ENCODE assay signal across 8 cellular contexts in the genomic region with DNA sequence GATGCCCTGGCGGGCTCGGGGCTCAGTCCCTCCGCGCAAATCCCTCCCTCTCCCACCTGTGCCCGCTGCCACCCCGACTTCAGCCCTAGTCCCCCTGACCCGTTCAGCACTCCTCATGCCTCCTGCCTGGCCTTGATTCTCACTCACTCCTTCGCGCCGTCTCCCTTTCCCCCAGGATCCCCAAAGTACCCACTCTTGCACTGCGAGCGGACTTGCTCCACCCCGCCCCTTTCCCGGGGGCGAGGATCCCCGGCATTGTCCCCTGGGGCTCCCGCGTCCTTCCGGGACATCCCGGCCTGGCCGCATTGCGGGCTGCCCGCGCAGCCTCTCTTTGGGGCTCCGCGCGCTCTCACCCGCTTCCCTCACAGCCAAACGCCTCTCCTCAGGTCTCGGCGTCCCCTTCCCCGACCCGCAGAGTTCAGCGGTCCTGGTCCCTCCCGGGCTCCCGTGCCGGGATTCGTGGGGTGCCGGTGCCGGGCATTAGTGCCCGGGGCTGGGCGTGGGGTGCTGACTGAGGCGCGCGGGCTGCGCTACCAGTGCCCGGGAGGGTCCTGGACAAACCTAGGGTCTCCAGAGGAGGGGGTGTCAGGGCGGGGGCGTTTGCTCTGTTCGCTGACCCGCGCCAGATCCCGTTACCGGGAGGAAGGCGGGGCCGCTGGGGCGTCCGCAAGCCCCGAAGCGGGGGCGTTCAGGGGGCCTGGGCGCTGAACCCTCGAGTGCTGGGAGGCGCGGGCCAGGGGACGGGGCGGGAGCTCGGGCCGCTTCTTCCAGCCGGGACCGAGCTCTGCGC. TPM values are rescaled to one million over a fixed set of nuclear protein-coding genes. Genes with fewer than 3 reads are reported as not detected.
DNase-seq lines count a peak whose midpoint lies in the region; ATAC-seq and TF ChIP-seq lines count a peak whose summit lies in the region.

No MANE protein-coding gene starts in this region.

- TF ChIP-seq POLR2A in breast epithelium (IDR thresholded peaks at IDR 0.05), result no peak

- H3K9ac ChIP-seq in OCI-LY3 (ENCODE audit: low read length), result no peak overlapping the region

- TF ChIP-seq CTCF in Calu3 (IDR thresholded peaks at IDR 0.05; ENCODE audit: unreplicated experiment) (no peak), OCI-LY3 (IDR thresholded peaks at IDR 0.05; ENCODE audit: low read depth, low read length) (no peak), breast epithelium (IDR thresholded peaks at IDR 0.05) (no peak), kidney epithelial cell (IDR thresholded peaks at IDR 0.05; ENCODE audit: insufficient read depth, low read length, poor library complexity, severe bottlenecking) (no peak)

- H4K20me1 ChIP-seq in OCI-LY3 (ENCODE audit: insufficient read depth, low read length), result no peaks in the 10 kb centered on the region; the same call in 1 of the 2 replicates

- H3K27ac ChIP-seq in OCI-LY3 (ENCODE audit: low read length), result no peak overlapping the region
- peak overlapping the region; percentile 84 to 96 for H3K27ac ChIP-seq in breast epithelium

- no peak for DNase-seq in Calu3
- DNase-seq in breast epithelium (ENCODE audit: low spot score in 2 of 2), result no peak
- DNase-seq in kidney epithelial cell (ENCODE audit: low read depth), result no peak
- peak; percentile 38 to 42 for DNase-seq in stimulated activated CD4-positive, alpha-beta T cell treated with anti-CD3 and anti-CD28 coated beads, Interleukin-2, amount 100 ng/mL, for 48 hours
- no peak for DNase-seq in GM19238 (ENCODE audit: insufficient read length, low spot score)

- no peak for ATAC-seq in GM21528 (IDR thresholded peaks at IDR 0.05; ENCODE audit: low FRiP score, unreplicated experiment)
- ATAC-seq in HG03460 (IDR thresholded peaks at IDR 0.05; ENCODE audit: unreplicated experiment), result no peak

- no peaks in the 10 kb centered on the region for H3K9me3 Mint-ChIP-seq in Calu3 (ENCODE audit: low read depth, unreplicated experiment)

- H3K36me3 ChIP-seq in OCI-LY3 (replicated peaks; ENCODE audit: low read depth, low read length) (no peaks in the 10 kb centered on the region), breast epithelium (no peaks in the 10 kb centered on the region), kidney epithelial cell (ENCODE audit: control insufficient read depth, insufficient read depth, low read length) (no peaks in the 10 kb centered on the region)

- H3K27me3 ChIP-seq in OCI-LY3 (ENCODE audit: low read depth, low read length) (peaks cover 81% of the 10 kb centered on the region), breast epithelium (peaks cover 0 to 22% of the 10 kb centered on the region in 2 donors), kidney epithelial cell (ENCODE audit: control insufficient read depth, insufficient read depth, low read length) (no peaks in the 10 kb centered on the region)

- no peaks in the 10 kb centered on the region for H3K4me1 Mint-ChIP-seq in Calu3 (ENCODE audit: low read depth, unreplicated experiment)

- no peaks in the 10 kb centered on the region for H3K79me2 ChIP-seq in OCI-LY3 (ENCODE audit: low read length)

- peak overlapping the region; percentile 78 for H3K4me3 ChIP-seq in OCI-LY3 (ENCODE audit: low read length)
- peak overlapping the region; percentile 53 to 93 (median 76) for H3K4me3 ChIP-seq in breast epithelium
- peak overlapping the region; percentile 100 for H3K4me3 ChIP-seq in kidney epithelial cell (ENCODE audit: low read depth, low read length)

- intact Hi-C loops in Calu3 (cut with micrococcal nuclease; ENCODE audit: unreplicated experiment) (loop anchor here (5.0 kb wide), 1 partner anchor 99 kb away; no protein-coding TSS in a partner anchor), breast epithelium (cut with DNase I; ENCODE audit: low total_unique reads) (loop anchor here (10.0 kb wide), 1 partner anchor 421 kb away; no protein-coding TSS in a partner anchor)

- no peak overlapping the region for H2AFZ ChIP-seq in OCI-LY3 (ENCODE audit: low read depth, low read length)

- no peaks in the 10 kb centered on the region for H3K9me3 ChIP-seq in OCI-LY3 (ENCODE audit: insufficient read depth, low read length)
- H3K9me3 ChIP-seq in breast epithelium, result no peaks in the 10 kb centered on the region

- CTCF ChIA-PET in Calu3 (lab: Charles Lee), result no interaction called here

- H3K4me2 ChIP-seq in OCI-LY3 (ENCODE audit: low read length), result peak overlapping the region; percentile 97

- peaks cover 50% of the 10 kb centered on the region for H3K27me3 Mint-ChIP-seq in Calu3 (ENCODE audit: unreplicated experiment)

- peaks cover 22% of the 10 kb centered on the region for H3K36me3 Mint-ChIP-seq in Calu3 (ENCODE audit: insufficient read depth, unreplicated experiment)

- H3K27ac Mint-ChIP-seq in Calu3 (ENCODE audit: unreplicated experiment), result peak overlapping the region; percentile 13

- peaks cover 19% of the 10 kb centered on the region for H3K4me1 ChIP-seq in OCI-LY3 (ENCODE audit: low read length)
- peaks cover 0 to 13% of the 10 kb centered on the region in 2 donors for H3K4me1 ChIP-seq in breast epithelium

- peak overlapping the region; percentile 82 for H3K4me3 Mint-ChIP-seq in Calu3 (ENCODE audit: low read depth, unreplicated experiment)

- BruUV-seq in Calu3 (replicated peaks; lab: Mats Ljungman, UMichigan), result no TSS peak

RNA-seq across cellular contexts. Expression of a gene that starts 45.6 kb away (rescaled TPM):
- 7.0 and 10.3 TPM in 2 replicates for total RNA-seq in Calu3 (2022)
- 10 to 100 TPM in 2 of 3 donors, 1 to 10 TPM in 1; 6.9 to 15.1 (median 13.6) TPM for total RNA-seq in breast epithelium
- 18.3 and 25.1 TPM in 2 replicates for total RNA-seq in kidney epithelial cell

Comparison
In these comparisons a context has a peak if more than half of its experiments do, and no peak if none do; other contexts are left out.
1. DNase-seq: peak in stimulated activated CD4-positive, alpha-beta T cell treated with anti-CD3 and anti-CD28 coated beads, Interleukin-2, amount 100 ng/mL, for 48 hours (2 of 2); none in Calu3 (single experiment), breast epithelium (0 of 2), kidney epithelial cell (single experiment) and GM19238 (single experiment).
2. Peak in every context shown above with its lines, with median percentiles within 50 percentile points of each other: H3K4me3 ChIP-seq.